In the genomic region with DNA sequence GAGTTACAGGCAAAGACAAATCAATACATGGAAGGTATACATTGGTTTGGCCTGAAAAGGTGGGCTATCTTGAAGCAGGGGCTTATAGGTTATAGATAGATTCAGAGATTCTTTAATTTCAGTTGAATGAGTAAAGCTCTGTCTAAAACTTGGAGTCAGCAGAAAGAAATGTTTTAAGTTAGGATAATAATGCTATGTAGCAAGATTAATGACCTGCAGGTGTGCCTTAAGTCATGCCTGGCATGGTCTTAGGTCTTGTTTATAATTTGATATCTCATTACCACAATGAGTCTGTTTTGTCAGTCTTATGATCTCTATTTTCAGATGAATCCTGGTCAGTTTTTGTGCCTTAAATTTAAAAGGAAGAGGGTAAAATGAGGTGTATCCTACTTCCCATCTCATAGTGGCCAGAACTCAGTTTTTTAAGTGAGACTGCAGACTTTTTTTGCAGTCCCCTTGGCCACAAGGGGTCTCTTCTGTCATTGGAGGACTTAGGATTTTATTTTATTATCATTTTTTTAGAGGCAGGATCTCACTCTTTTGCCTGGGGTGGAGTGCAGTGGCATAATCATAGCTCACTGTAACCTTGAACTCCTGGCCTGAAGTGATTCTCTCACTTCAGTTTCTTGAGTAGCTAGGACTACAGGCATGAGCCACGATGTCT, we compare ENCODE assay signal across 1 cellular context.
TF ChIP-seq lines count a peak whose summit lies in the region.

No MANE protein-coding gene starts in this region.

TF ChIP-seq in GM23338, 12 proteins besides CTCF, POLR2A, EP300 and RAD21:
- TF ChIP-seq ZNF462 (CRISPR knock-in tag; IDR thresholded peaks at IDR 0.05) (no peak), POLR2AphosphoS5 (IDR thresholded peaks at IDR 0.05; ENCODE audit: low read depth) (no peak), ZNF331 (CRISPR knock-in tag; IDR thresholded peaks at IDR 0.05; ENCODE audit: low read depth) (no peak), STAT1 (IDR thresholded peaks at IDR 0.05; ENCODE audit: unreplicated experiment) (no peak), CREB1 (CRISPR knock-in tag; IDR thresholded peaks at IDR 0.05; ENCODE audit: low read depth) (no peak), NANOG (IDR thresholded peaks at IDR 0.05; ENCODE audit: borderline replicate concordance) (no peak), ETS1 (IDR thresholded peaks at IDR 0.05) (no peak), JUNB (IDR thresholded peaks at IDR 0.05; ENCODE audit: unreplicated experiment) (no peak), EZH2 (IDR thresholded peaks at IDR 0.05; ENCODE audit: low read depth, unreplicated experiment) (no peak), EZH2phosphoT487 (IDR thresholded peaks at IDR 0.05; ENCODE audit: unreplicated experiment) (no peak), ZNF114 (CRISPR knock-in tag; IDR thresholded peaks at IDR 0.05) (no peak)
- TF ChIP-seq, protein P1, sequence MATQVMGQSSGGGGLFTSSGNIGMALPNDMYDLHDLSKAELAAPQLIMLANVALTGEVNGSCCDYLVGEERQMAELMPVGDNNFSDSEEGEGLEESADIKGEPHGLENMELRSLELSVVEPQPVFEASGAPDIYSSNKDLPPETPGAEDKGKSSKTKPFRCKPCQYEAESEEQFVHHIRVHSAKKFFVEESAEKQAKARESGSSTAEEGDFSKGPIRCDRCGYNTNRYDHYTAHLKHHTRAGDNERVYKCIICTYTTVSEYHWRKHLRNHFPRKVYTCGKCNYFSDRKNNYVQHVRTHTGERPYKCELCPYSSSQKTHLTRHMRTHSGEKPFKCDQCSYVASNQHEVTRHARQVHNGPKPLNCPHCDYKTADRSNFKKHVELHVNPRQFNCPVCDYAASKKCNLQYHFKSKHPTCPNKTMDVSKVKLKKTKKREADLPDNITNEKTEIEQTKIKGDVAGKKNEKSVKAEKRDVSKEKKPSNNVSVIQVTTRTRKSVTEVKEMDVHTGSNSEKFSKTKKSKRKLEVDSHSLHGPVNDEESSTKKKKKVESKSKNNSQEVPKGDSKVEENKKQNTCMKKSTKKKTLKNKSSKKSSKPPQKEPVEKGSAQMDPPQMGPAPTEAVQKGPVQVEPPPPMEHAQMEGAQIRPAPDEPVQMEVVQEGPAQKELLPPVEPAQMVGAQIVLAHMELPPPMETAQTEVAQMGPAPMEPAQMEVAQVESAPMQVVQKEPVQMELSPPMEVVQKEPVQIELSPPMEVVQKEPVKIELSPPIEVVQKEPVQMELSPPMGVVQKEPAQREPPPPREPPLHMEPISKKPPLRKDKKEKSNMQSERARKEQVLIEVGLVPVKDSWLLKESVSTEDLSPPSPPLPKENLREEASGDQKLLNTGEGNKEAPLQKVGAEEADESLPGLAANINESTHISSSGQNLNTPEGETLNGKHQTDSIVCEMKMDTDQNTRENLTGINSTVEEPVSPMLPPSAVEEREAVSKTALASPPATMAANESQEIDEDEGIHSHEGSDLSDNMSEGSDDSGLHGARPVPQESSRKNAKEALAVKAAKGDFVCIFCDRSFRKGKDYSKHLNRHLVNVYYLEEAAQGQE (IDR thresholded peaks at IDR 0.05; ENCODE audit: unreplicated experiment), result no peak
